ENCODE assay signal across 8 cellular contexts in genomic region chr10:127990846-127991542, GRCh38.
DNase-seq lines count a peak whose midpoint lies in the region; ATAC-seq and TF ChIP-seq lines count a peak whose summit lies in the region.
"Had no signal": no experiment of that assay in that cellular context is flagged by ENCODE, and none has a peak within 500 bp of the region (broad histone marks: within the 10 kb centered on the region; RNA-seq: fewer than 3 reads in every experiment).

No MANE protein-coding gene starts in this region.

- DNase-seq in HT-29 (ENCODE audit: low spot score) (peak; percentile 57), activated T-cell treated with anti-CD3 and anti-CD28 coated beads for 48 hours (ENCODE audit: low read depth) (peak; percentile 36), left ventricle myocardium superior (no peak), NCI-H146 treated with DMSO at 0.1 percent for 48 hours (lab: John Stamatoyannopoulos, UW; ENCODE audit: unreplicated experiment) (no peak), GM20000 (ENCODE audit: low spot score) (no peak), cortex of kidney (lab: John Stamatoyannopoulos, UW) (no peak)
- DNase-seq in stimulated activated CD8-positive, alpha-beta memory T cell treated with anti-CD3 and anti-CD28 coated beads, Interleukin-15, amount 100 ng/mL, for 4 hours (ENCODE audit: low read depth in 2 of 2) = peak; percentile 19 to 54

- ATAC-seq in left ventricle myocardium superior = peak; percentile 16
- ATAC-seq: Panc1 had no signal

- no peak for TF ChIP-seq CTCF in GM20000 (IDR thresholded peaks at IDR 0.05; ENCODE audit: extremely low read depth, missing control alignments)

- intact Hi-C loops in left ventricle myocardium superior (cut with micrococcal nuclease) = no loop called here

Comparison
In these comparisons a context has a peak if more than half of its experiments do, and no peak if none do; other contexts are left out.
1. DNase-seq: peak in HT-29 (single experiment), activated T-cell treated with anti-CD3 and anti-CD28 coated beads for 48 hours (single experiment) and stimulated activated CD8-positive, alpha-beta memory T cell treated with anti-CD3 and anti-CD28 coated beads, Interleukin-15, amount 100 ng/mL, for 4 hours (2 of 2); none in left ventricle myocardium superior (single experiment), NCI-H146 treated with DMSO at 0.1 percent for 48 hours (single experiment), GM20000 (single experiment) and cortex of kidney (single experiment).